In the genomic region with DNA sequence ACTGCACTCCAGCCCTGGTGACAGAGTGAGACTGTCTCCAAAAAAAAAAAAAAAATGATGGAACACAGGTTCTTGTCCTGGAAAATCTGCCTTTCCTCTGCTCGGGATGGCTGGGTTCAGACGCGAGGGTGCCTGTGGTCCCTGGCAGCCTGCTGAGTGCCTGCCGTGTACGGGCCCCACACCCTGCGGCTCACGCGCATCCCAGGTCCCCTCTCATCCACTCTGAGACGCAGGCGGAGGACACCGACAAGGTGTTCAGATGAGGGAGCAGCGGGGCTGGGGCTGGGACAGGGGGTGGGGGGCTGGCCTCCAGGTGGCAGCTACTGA, we compare ENCODE assay signal across 11 cellular contexts. TPM values are rescaled to one million over a fixed set of nuclear protein-coding genes. Genes with fewer than 3 reads are reported as not detected.
"Had no signal": no experiment of that assay in that cellular context is flagged by ENCODE, and none has a peak within 500 bp of the region (broad histone marks: within the 10 kb centered on the region; RNA-seq: fewer than 3 reads in every experiment).

No MANE protein-coding gene starts in this region.

- H3K4me3 ChIP-seq: lung, prostate gland, upper lobe of right lung had no signal

- H3K27me3 ChIP-seq: upper lobe of right lung had no signal

- H3K36me3 ChIP-seq: prostate gland, upper lobe of right lung had no signal

- H3K27ac ChIP-seq: prostate gland, upper lobe of right lung had no signal

- ATAC-seq: naive thymus-derived CD4-positive, alpha-beta T cell; upper lobe of right lung had no signal

- H3K9me3 ChIP-seq: prostate gland, upper lobe of right lung had no signal

- DNase-seq: cerebellar nuclear complex; dermis blood vessel endothelial cell; naive thymus-derived CD4-positive, alpha-beta T cell; stimulated activated CD4-positive, alpha-beta T cell treated with anti-CD3 and anti-CD28 coated beads, Interleukin-1b, Interleukin-23, amount 100 ng/mL, for 48 hours; stimulated activated naive B cell treated with anti-CD40 and anti-IgM and Interleukin-4, amounts not matched to agents 10 μg/mL and 1 μg/mL and 100 μg/mL, for 72 hours; T-helper 2 cell had no signal

RNA-seq across cellular contexts. Expression of gene ANKRD65, which starts 4.3 kb away (rescaled TPM):
- total RNA-seq: glomerular endothelial cell; mononuclear cell; naive thymus-derived CD4-positive, alpha-beta T cell had no signal
- polyA plus RNA-seq: naive thymus-derived CD4-positive, alpha-beta T cell had no signal

RNA-seq across cellular contexts. Expression of gene VWA1, which starts 10.1 kb away (rescaled TPM):
- polyA plus RNA-seq: naive thymus-derived CD4-positive, alpha-beta T cell had no signal

RNA-seq across cellular contexts. Expression of gene ATAD3C, which starts 24.1 kb away (rescaled TPM):
- total RNA-seq: glomerular endothelial cell had no signal
